ENCODE assay signal across 28 cellular contexts in the genomic region with DNA sequence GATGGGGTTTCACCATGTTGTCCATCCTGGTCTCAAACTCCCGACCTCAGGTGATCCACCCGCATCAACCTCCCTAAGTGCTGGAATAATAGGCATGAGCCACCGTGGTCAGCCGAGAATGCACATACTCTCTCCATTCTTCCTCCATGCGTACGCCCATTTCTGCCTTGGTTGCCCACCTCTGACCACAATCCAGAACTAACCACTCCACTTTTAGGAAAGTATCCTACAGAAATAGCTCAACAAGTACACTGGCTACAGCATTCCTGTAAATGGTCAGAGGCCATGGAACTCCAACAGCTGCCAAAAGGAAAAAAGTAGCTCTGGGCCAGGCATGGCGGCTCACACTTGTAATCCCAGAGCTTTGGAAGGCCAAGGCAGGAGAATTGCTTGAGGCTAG.
"Had no signal": no experiment of that assay in that cellular context is flagged by ENCODE, and none has a peak within 500 bp of the region (broad histone marks: within the 10 kb centered on the region; RNA-seq: fewer than 3 reads in every experiment).

No MANE protein-coding gene starts in this region.

- H3K27ac Mint-ChIP-seq: dendritic cell treated with granulocyte-macrophage colony-stimulating factor and Interleukin-4, amounts not matched to agents 40 ng/mL and 50 ng/mL, for 4 days; effector memory CD8-positive, alpha-beta T cell; memory B cell; mesothelial cell of epicardium; nephron progenitor cell; stimulated activated naive B cell treated with anti-CD40 and anti-IgM and Interleukin-4, amounts not matched to agents 10 μg/mL and 1 μg/mL and 100 μg/mL, for 72 hours; stimulated activated naive CD8-positive, alpha-beta T cell treated with anti-CD3 and anti-CD28 coated beads, Interleukin-15, Interleukin-2, amounts not matched to agents 100 ng/mL and 50 ng/mL, for 24 hours had no signal

- H3K9me3 Mint-ChIP-seq: dendritic cell treated with granulocyte-macrophage colony-stimulating factor and Interleukin-4, amounts not matched to agents 40 ng/mL and 50 ng/mL, for 4 days; effector memory CD8-positive, alpha-beta T cell; memory B cell; mesothelial cell of epicardium; naive thymus-derived CD4-positive, alpha-beta T cell; nephron progenitor cell; stimulated activated naive B cell treated with anti-CD40 and anti-IgM and Interleukin-4, amounts not matched to agents 10 μg/mL and 1 μg/mL and 100 μg/mL, for 72 hours; stimulated activated naive CD8-positive, alpha-beta T cell treated with anti-CD3 and anti-CD28 coated beads, Interleukin-15, Interleukin-2, amounts not matched to agents 100 ng/mL and 50 ng/mL, for 24 hours had no signal

- H3K27me3 Mint-ChIP-seq: effector memory CD8-positive, alpha-beta T cell; memory B cell; stimulated activated naive B cell treated with anti-CD40 and anti-IgM and Interleukin-4, amounts not matched to agents 10 μg/mL and 1 μg/mL and 100 μg/mL, for 72 hours; stimulated activated naive CD8-positive, alpha-beta T cell treated with anti-CD3 and anti-CD28 coated beads, Interleukin-15, Interleukin-2, amounts not matched to agents 100 ng/mL and 50 ng/mL, for 24 hours had no signal

- H3K4me3 Mint-ChIP-seq: dendritic cell treated with granulocyte-macrophage colony-stimulating factor and Interleukin-4, amounts not matched to agents 40 ng/mL and 50 ng/mL, for 4 days; effector memory CD8-positive, alpha-beta T cell; memory B cell; mesothelial cell of epicardium; naive thymus-derived CD4-positive, alpha-beta T cell; nephron progenitor cell; stimulated activated naive B cell treated with anti-CD40 and anti-IgM and Interleukin-4, amounts not matched to agents 10 μg/mL and 1 μg/mL and 100 μg/mL, for 72 hours; stimulated activated naive CD8-positive, alpha-beta T cell treated with anti-CD3 and anti-CD28 coated beads, Interleukin-15, Interleukin-2, amounts not matched to agents 100 ng/mL and 50 ng/mL, for 24 hours had no signal

- H3K4me3 ChIP-seq: colonic mucosa, esophagus squamous epithelium, heart right ventricle, lower lobe of right lung, mucosa of descending colon, prostate gland, right atrium auricular region, sigmoid colon, skin epidermis, spleen, thoracic aorta, tibial nerve, upper lobe of right lung, uterus had no signal

- H3K36me3 Mint-ChIP-seq: memory B cell; mesothelial cell of epicardium; naive thymus-derived CD4-positive, alpha-beta T cell had no signal

- H3K36me3 ChIP-seq: colonic mucosa, esophagus squamous epithelium, heart right ventricle, lower lobe of right lung, prostate gland, sigmoid colon, spleen, thoracic aorta, tibial nerve, upper lobe of right lung, uterus had no signal

- ATAC-seq: effector memory CD8-positive, alpha-beta T cell; left ventricle myocardium superior; lower lobe of right lung; mucosa of descending colon; naive thymus-derived CD4-positive, alpha-beta T cell; stimulated activated naive B cell treated with anti-CD40 and anti-IgM and Interleukin-4, amounts not matched to agents 10 μg/mL and 1 μg/mL and 100 μg/mL, for 72 hours; upper lobe of right lung had no signal

- H3K27ac ChIP-seq: colonic mucosa, esophagus squamous epithelium, heart right ventricle, lower lobe of right lung, prostate gland, sigmoid colon, skin epidermis, spleen, thoracic aorta, tibial nerve, upper lobe of right lung, uterus had no signal

- H3K4me1 ChIP-seq: lower lobe of right lung, prostate gland, tibial nerve, upper lobe of right lung, uterus had no signal

- H3K9me3 ChIP-seq: colonic mucosa, esophagus squamous epithelium, heart right ventricle, lower lobe of right lung, mucosa of descending colon, prostate gland, right atrium auricular region, sigmoid colon, spleen, thoracic aorta, tibial nerve, upper lobe of right lung, uterus had no signal

- H3K27me3 ChIP-seq: colonic mucosa, esophagus squamous epithelium, heart right ventricle, right atrium auricular region, sigmoid colon, spleen, tibial nerve, upper lobe of right lung, uterus had no signal

- DNase-seq: colonic mucosa; effector memory CD8-positive, alpha-beta T cell; erythroblast; esophagus squamous epithelium; foreskin melanocyte; glutamatergic neuron; heart right ventricle; hippocampal formation; left ventricle myocardium superior; lower lobe of right lung; mucosa of descending colon; naive thymus-derived CD4-positive, alpha-beta T cell; nephron progenitor cell; nucleus accumbens; sigmoid colon; spleen; stimulated activated naive B cell treated with anti-CD40 and anti-IgM and Interleukin-4, amounts not matched to agents 10 μg/mL and 1 μg/mL and 100 μg/mL, for 72 hours; upper lobe of right lung; uterus had no signal
